Comparison of ENCODE assay signal across 8 cellular contexts in the genomic region with DNA sequence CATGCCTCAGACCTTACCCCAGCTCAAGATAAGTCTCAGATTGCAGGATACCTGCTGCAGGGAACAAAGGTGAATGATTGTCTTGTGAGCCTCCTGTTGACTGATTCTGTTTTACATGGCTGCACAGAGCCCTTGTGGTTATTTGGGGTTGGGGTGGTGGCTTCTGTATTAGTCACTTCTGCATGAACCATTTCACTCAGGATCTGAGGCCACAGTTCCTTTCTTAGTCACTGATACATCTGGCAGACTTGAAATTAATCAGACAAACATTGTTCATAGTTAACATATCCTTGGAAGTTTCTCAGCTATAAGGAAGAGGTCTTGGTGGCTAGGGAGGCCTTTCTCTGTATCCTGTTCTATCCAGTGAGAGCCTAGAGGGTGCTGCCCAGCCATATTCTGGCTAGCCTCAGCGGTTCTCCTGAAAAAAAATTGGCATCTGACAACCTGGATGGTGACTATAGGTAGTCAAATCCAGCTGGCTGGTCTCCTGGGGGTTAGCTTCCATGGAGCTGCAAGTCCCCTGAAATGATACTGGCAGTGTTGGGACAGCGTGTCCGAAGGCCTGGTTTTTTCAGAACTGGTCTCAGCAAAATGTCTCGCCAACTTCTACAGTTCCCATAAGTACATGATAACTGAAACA. TPM values are rescaled to one million over a fixed set of nuclear protein-coding genes. Genes with fewer than 3 reads are reported as not detected.
DNase-seq lines count a peak whose midpoint lies in the region; ATAC-seq, FAIRE-seq and TF ChIP-seq lines count a peak whose summit lies in the region.

No MANE protein-coding gene starts in this region.

- DNase-seq in ELR (ENCODE audit: low read depth) (peak; percentile 89), bronchial epithelial cell (ENCODE audit: low read depth) (peak; percentile 93), SKM-1 (lab: John Stamatoyannopoulos, UW; ENCODE audit: unreplicated experiment) (no peak), SK-N-DZ (ENCODE audit: low spot score) (no peak)
- peak; percentile 52 to 79 for DNase-seq in stimulated activated naive CD8-positive, alpha-beta T cell treated with anti-CD3 and anti-CD28 coated beads, Interleukin-15, amount 100 ng/mL, for 72 hours
- DNase-seq in central memory CD4-positive, alpha-beta T cell, result no peak

- peak; percentile 17 for ATAC-seq in GM19468 (IDR thresholded peaks at IDR 0.05; ENCODE audit: extremely low read depth, unreplicated experiment)
- peak; percentile 96 for ATAC-seq in HG03520 (IDR thresholded peaks at IDR 0.05; ENCODE audit: unreplicated experiment)
- ATAC-seq in stimulated activated naive CD8-positive, alpha-beta T cell treated with anti-CD3 and anti-CD28 coated beads, Interleukin-15, amount 100 ng/mL, for 72 hours, result peak; percentile 100

- no peaks in the 10 kb centered on the region for H3K9me3 Mint-ChIP-seq in stimulated activated naive CD8-positive, alpha-beta T cell treated with anti-CD3 and anti-CD28 coated beads, Interleukin-15, amount 100 ng/mL, for 72 hours

- H3K27me3 Mint-ChIP-seq in stimulated activated naive CD8-positive, alpha-beta T cell treated with anti-CD3 and anti-CD28 coated beads, Interleukin-15, amount 100 ng/mL, for 72 hours, result no peaks in the 10 kb centered on the region

- peaks cover 26% of the 10 kb centered on the region for H3K4me1 Mint-ChIP-seq in stimulated activated naive CD8-positive, alpha-beta T cell treated with anti-CD3 and anti-CD28 coated beads, Interleukin-15, amount 100 ng/mL, for 72 hours

- peaks cover 13% of the 10 kb centered on the region for H3K36me3 ChIP-seq in bronchial epithelial cell (ENCODE audit: control insufficient read depth, insufficient read depth, low read length)

- no peak for FAIRE-seq in bronchial epithelial cell (lab: Jason Lieb, UNC)

- H3K4me3 ChIP-seq in bronchial epithelial cell (ENCODE audit: low read depth, low read length), result no peak overlapping the region

- peak overlapping the region in 1 of 2 donors; percentile 9 for H3K27ac Mint-ChIP-seq in stimulated activated naive CD8-positive, alpha-beta T cell treated with anti-CD3 and anti-CD28 coated beads, Interleukin-15, amount 100 ng/mL, for 72 hours

- TF ChIP-seq CTCF in bronchial epithelial cell (IDR thresholded peaks at IDR 0.05; ENCODE audit: insufficient read depth, low read length, severe bottlenecking), result no peak

- H3K4me3 Mint-ChIP-seq in stimulated activated naive CD8-positive, alpha-beta T cell treated with anti-CD3 and anti-CD28 coated beads, Interleukin-15, amount 100 ng/mL, for 72 hours, result peak overlapping the region in 1 of 2 donors; percentile 20

- no peaks in the 10 kb centered on the region for H3K27me3 ChIP-seq in bronchial epithelial cell (ENCODE audit: control insufficient read depth, insufficient read depth, low read length)

RNA-seq across cellular contexts. Expression of gene PLK1, which starts 8.4 kb away (rescaled TPM):
- total RNA-seq in bronchial epithelial cell, result 1.0 and 1.3 TPM in 2 replicates
- polyA plus RNA-seq in SK-N-DZ (2014; cell fraction: cytosol; rRNA removed), result 107 and 112 TPM in 2 replicates
- 61.1 and 103 TPM in 2 replicates for polyA plus RNA-seq in SK-N-DZ (2014; cell fraction: nucleus; rRNA removed)

RNA-seq across cellular contexts. Expression of gene DCTN5, which starts 29.0 kb away (rescaled TPM):
- total RNA-seq in bronchial epithelial cell, result 47.0 and 51.6 TPM in 2 replicates
- polyA plus RNA-seq in SK-N-DZ (2014; cell fraction: cytosol; rRNA removed), result 70.4 and 72.8 TPM in 2 replicates
- 54.3 and 66.1 TPM in 2 replicates for polyA plus RNA-seq in SK-N-DZ (2014; cell fraction: nucleus; rRNA removed)

RNA-seq across cellular contexts. Expression of gene PALB2, which starts 29.1 kb away (rescaled TPM):
- total RNA-seq in bronchial epithelial cell, result 9.7 TPM in 2 replicates
- polyA plus RNA-seq in SK-N-DZ (2014; cell fraction: cytosol; rRNA removed), result 21.1 and 21.7 TPM in 2 replicates
- polyA plus RNA-seq in SK-N-DZ (2014; cell fraction: nucleus; rRNA removed), result 10.9 and 24.9 TPM in 2 replicates

RNA-seq across cellular contexts. Expression of gene ERN2, which starts 42.8 kb away (rescaled TPM):
- total RNA-seq in bronchial epithelial cell, result 0.26 and 2.2 TPM in 2 replicates
- 0.17 and 1.7 TPM in 2 replicates for polyA plus RNA-seq in SK-N-DZ (2014; cell fraction: cytosol; rRNA removed)
- polyA plus RNA-seq in SK-N-DZ (2014; cell fraction: nucleus; rRNA removed), result 1.3 and 2.0 TPM in 2 replicates

Comparison
In these comparisons a context has a peak if more than half of its experiments do, and no peak if none do; other contexts are left out.
1. DNase-seq: peak in ELR (single experiment), bronchial epithelial cell (single experiment) and stimulated activated naive CD8-positive, alpha-beta T cell treated with anti-CD3 and anti-CD28 coated beads, Interleukin-15, amount 100 ng/mL, for 72 hours (2 of 2); none in SKM-1 (single experiment), SK-N-DZ (single experiment) and central memory CD4-positive, alpha-beta T cell (single experiment).
2. ATAC-seq: peak in every context shown above with its lines; median percentile 100 in stimulated activated naive CD8-positive, alpha-beta T cell treated with anti-CD3 and anti-CD28 coated beads, Interleukin-15, amount 100 ng/mL, for 72 hours; 96 in HG03520; 17 in GM19468.